In the genomic region with DNA sequence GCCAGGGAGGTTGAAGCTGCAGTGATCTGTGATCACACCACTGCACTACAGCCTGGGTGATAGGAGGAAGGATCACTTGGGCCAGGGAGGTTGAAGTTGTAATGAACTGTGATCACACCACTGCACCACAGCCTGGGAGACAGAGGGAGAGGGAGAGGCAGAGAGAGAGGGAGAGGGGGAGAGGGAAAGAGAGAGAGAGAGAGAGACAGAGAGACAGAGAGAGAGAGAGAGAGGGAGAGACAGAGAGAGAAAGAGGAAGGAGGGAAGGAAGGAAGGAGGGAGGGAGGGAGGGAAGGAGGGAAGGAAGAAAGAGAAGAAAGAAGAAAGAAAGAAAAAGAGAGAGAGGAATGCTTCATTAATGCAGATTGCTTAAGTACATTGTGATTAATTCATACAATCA, we compare ENCODE assay signal across 27 cellular contexts.
"Had no signal": no experiment of that assay in that cellular context is flagged by ENCODE, and none has a peak within 500 bp of the region (broad histone marks: within the 10 kb centered on the region; RNA-seq: fewer than 3 reads in every experiment).

No MANE protein-coding gene starts in this region.

- H3K36me3 ChIP-seq: gastroesophageal sphincter, pancreas, prostate gland, stomach, thyroid gland, upper lobe of left lung, vagina had no signal

- H3K4me3 ChIP-seq: body of pancreas, gastroesophageal sphincter, pancreas, prostate gland, skin epidermis, stomach, thyroid gland, upper lobe of left lung, vagina had no signal

- H3K27me3 ChIP-seq: body of pancreas, gastroesophageal sphincter, pancreas, stomach, thyroid gland, upper lobe of left lung, vagina had no signal

- H3K4me1 ChIP-seq: body of pancreas, gastroesophageal sphincter, pancreas, prostate gland, thyroid gland, vagina had no signal

- H3K9me3 ChIP-seq: body of pancreas, gastroesophageal sphincter, pancreas, prostate gland, stomach, thyroid gland, upper lobe of left lung, vagina had no signal

- DNase-seq: activated CD4-positive, alpha-beta T cell treated with anti-CD3 and anti-CD28 coated beads for 36 hours; activated CD4-positive, CD25-positive, alpha-beta regulatory T cell; activated CD8-positive, alpha-beta memory T cell treated with anti-CD3 and anti-CD28 coated beads, Interleukin-2, amount 10 ng/mL, durations not matched to agents 7 days and 5 days; activated CD8-positive, alpha-beta T cell treated with anti-CD3 and anti-CD28 coated beads, Interleukin-2, amount 10 ng/mL, durations not matched to agents 7 days and 5 days; activated effector memory CD4-positive, alpha-beta T cell treated with Interleukin-2 at 50 U/mL for 16 hours; activated naive CD4-positive, alpha-beta T cell treated with Interleukin-2 at 50 U/mL for 16 hours; activated T-cell treated with anti-CD3 and anti-CD28 coated beads, Interleukin-2, amount 50 U/mL, for 48 hours; aorta; body of pancreas; dermis blood vessel endothelial cell; effector CD4-positive, alpha-beta T cell; hippocampal formation; left cardiac atrium; midbrain; naive thymus-derived CD4-positive, alpha-beta T cell; pancreas; retina; stimulated activated CD4-positive, alpha-beta T cell treated with anti-CD3 and anti-CD28 coated beads, Interleukin-4, amount 100 ng/mL, for 24 hours; stimulated activated naive B cell treated with anti-CD40 and anti-IgM and Interleukin-4, amounts not matched to agents 10 μg/mL and 1 μg/mL and 100 μg/mL, for 72 hours; stomach; thyroid gland had no signal

- ATAC-seq: activated CD4-positive, alpha-beta T cell treated with anti-CD3 and anti-CD28 coated beads for 36 hours; activated CD8-positive, alpha-beta memory T cell treated with anti-CD3 and anti-CD28 coated beads, Interleukin-2, amount 10 ng/mL, durations not matched to agents 7 days and 5 days; activated CD8-positive, alpha-beta T cell treated with anti-CD3 and anti-CD28 coated beads, Interleukin-2, amount 10 ng/mL, durations not matched to agents 7 days and 5 days; body of pancreas; gastroesophageal sphincter; naive thymus-derived CD4-positive, alpha-beta T cell; sciatic nerve; stimulated activated naive B cell treated with anti-CD40 and anti-IgM and Interleukin-4, amounts not matched to agents 10 μg/mL and 1 μg/mL and 100 μg/mL, for 72 hours had no signal

- H3K27ac ChIP-seq: body of pancreas, gastroesophageal sphincter, pancreas, prostate gland, skin epidermis, thyroid gland, upper lobe of left lung, vagina had no signal
